In genomic region chrX:87006561-87006960, GRCh38 we compare ENCODE assay signal across 24 cellular contexts.
"Had no signal": no experiment of that assay in that cellular context is flagged by ENCODE, and none has a peak within 500 bp of the region (broad histone marks: within the 10 kb centered on the region; RNA-seq: fewer than 3 reads in every experiment).

No MANE protein-coding gene starts in this region.

- H3K27ac ChIP-seq: RWPE1 had no signal

- H3K4me3 Mint-ChIP-seq: T-cell had no signal

- H3K9me2 ChIP-seq: SK-N-SH had no signal

- H3K36me3 Mint-ChIP-seq: T-cell had no signal

- DNase-seq: IMR-90, Karpas-422, KG1, MG63, NCI-H1092 treated with DMSO at 0.1 percent for 48 hours, NCI-H1436, NCI-H187, NCI-H2029, NCI-H2081 treated with DMSO at 0.1 percent for 48 hours, NCI-H2171, NCI-H226, NCI-H446, NCI-H510A, NCI-H524 treated with DMSO at 0.1 percent for 48 hours, NCI-H69, NCI-H774, PC-3, SHP77, SK-N-SH, SW 1271, T-cell had no signal

- H3K27me3 ChIP-seq: MG63 had no signal

- H3K4me1 Mint-ChIP-seq: T-cell had no signal

- H3K36me3 ChIP-seq: MG63 had no signal

- H3K9me3 ChIP-seq: MG63, SK-N-SH had no signal

- ATAC-seq: HepG2, Panc1, PC-3, T-cell had no signal

- H3K27ac Mint-ChIP-seq: T-cell had no signal

- H3K4me3 ChIP-seq: MG63 had no signal

- H3K9ac ChIP-seq: SK-N-SH had no signal

- H3K4me2 ChIP-seq: SK-N-SH had no signal
